Comparison of ENCODE assay signal across 8 cellular contexts in the genomic region with DNA sequence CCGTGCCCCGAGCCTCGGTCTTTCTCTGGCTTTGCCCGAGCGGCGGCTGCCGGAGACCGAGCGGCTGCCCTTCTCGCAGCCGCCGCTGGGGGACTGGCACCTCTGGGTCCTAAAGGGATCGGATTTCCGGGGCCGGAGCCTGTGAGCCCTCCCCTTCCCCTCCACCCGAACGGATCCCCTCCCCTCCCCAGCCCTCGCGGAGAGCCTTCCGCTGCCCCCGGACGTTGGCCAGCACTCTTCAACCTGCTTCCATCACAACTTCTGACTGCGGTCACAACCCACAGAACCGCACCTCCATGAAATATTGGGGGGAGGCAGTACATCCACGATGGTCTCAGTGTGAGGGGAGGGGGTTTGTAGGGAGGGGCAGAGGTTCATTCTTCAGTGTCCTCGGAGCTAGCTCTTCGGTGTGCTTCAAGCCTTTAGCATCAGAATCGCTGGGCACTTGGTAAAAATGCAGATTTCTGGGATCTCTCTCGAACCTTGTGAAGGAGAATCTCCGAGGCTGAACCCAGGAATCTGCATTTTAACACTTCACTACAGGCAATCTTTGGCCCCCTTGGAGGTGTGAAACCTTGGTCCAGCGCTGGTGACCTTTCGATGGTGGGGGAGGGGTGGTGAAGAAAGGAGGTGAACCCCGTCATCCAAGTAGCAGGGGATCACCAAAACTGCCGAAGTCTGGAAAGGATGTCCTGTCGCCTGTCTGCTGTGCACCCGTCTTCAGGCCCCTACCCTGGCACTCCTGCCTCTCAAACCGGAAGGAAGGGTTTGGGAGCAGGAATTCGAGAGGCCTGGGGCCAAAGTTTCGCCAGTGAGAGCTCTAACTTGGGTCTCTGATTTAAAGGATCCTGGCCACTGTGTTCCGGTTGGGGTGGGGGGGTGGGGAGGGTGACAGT. TPM values are rescaled to one million over a fixed set of nuclear protein-coding genes. Genes with fewer than 3 reads are reported as not detected.
DNase-seq lines count a peak whose midpoint lies in the region; ATAC-seq and TF ChIP-seq lines count a peak whose summit lies in the region.

No MANE protein-coding gene starts in this region.

- H3K27me3 Mint-ChIP-seq in activated T-helper 2 cell treated with anti-CD3 and anti-CD28 coated beads, Interferon-gamma antibody, Interleukin-2, Interleukin-4, amounts not matched to agents 10 μg/mL and 5 μg/mL and 100 μg/mL, durations not matched to agents 14 hours and 24 hours and 36 hours (ENCODE audit: low read depth) = no peaks in the 10 kb centered on the region
- H3K27me3 Mint-ChIP-seq in natural killer cell (ENCODE audit: low read depth in 2 of 2) = no peaks in the 10 kb centered on the region
- no peaks in the 10 kb centered on the region for H3K27me3 Mint-ChIP-seq in stimulated activated naive B cell treated with anti-CD40 and anti-IgM and Interleukin-4, amounts not matched to agents 10 μg/mL and 1 μg/mL and 100 μg/mL, for 72 hours

- peak overlapping the region; percentile 97 for H3K27ac Mint-ChIP-seq in activated T-helper 2 cell treated with anti-CD3 and anti-CD28 coated beads, Interferon-gamma antibody, Interleukin-2, Interleukin-4, amounts not matched to agents 10 μg/mL and 5 μg/mL and 100 μg/mL, durations not matched to agents 14 hours and 24 hours and 36 hours
- peak overlapping the region; percentile 70 to 86 for H3K27ac Mint-ChIP-seq in natural killer cell
- peak overlapping the region; percentile 95 for H3K27ac Mint-ChIP-seq in stimulated activated naive B cell treated with anti-CD40 and anti-IgM and Interleukin-4, amounts not matched to agents 10 μg/mL and 1 μg/mL and 100 μg/mL, for 72 hours

- ATAC-seq in GM21367 (IDR thresholded peaks at IDR 0.05; ENCODE audit: unreplicated experiment) (peak; percentile 26), natural killer cell (peak; percentile 73 to 90 (median 83))
- ATAC-seq in stimulated activated naive B cell treated with anti-CD40 and anti-IgM and Interleukin-4, amounts not matched to agents 10 μg/mL and 1 μg/mL and 100 μg/mL, for 72 hours (replicated peaks) = peak; percentile 52 to 56

- intact Hi-C loops in activated T-helper 2 cell treated with anti-CD3 and anti-CD28 coated beads, Interferon-gamma antibody, Interleukin-2, Interleukin-4, amounts not matched to agents 10 μg/mL and 5 μg/mL and 100 μg/mL, durations not matched to agents 14 hours and 24 hours and 36 hours (cut with micrococcal nuclease) = loop anchor here (1.0 to 5.0 kb wide), 2 partner anchors 10 to 54 kb away; a partner anchor contains a TSS
- intact Hi-C loops in natural killer cell (cut with micrococcal nuclease) = loop anchor here (5.0 kb wide), 1 partner anchor 54 kb away; a partner anchor contains a TSS

- TF ChIP-seq CTCF in natural killer cell (IDR thresholded peaks at IDR 0.05) = peak; percentile 40

- in situ Hi-C loops in KBM-7 (cut with MboI; ENCODE audit: low pct_unique_long_range_greater_than_20kb, low sequenced_read_pairs) = no loop called here

- H3K36me3 Mint-ChIP-seq in activated T-helper 2 cell treated with anti-CD3 and anti-CD28 coated beads, Interferon-gamma antibody, Interleukin-2, Interleukin-4, amounts not matched to agents 10 μg/mL and 5 μg/mL and 100 μg/mL, durations not matched to agents 14 hours and 24 hours and 36 hours (ENCODE audit: low read depth) = peaks cover 29% of the 10 kb centered on the region
- H3K36me3 Mint-ChIP-seq in natural killer cell = no peaks in the 10 kb centered on the region
- H3K36me3 Mint-ChIP-seq in stimulated activated naive B cell treated with anti-CD40 and anti-IgM and Interleukin-4, amounts not matched to agents 10 μg/mL and 1 μg/mL and 100 μg/mL, for 72 hours = peaks cover 26 to 36% of the 10 kb centered on the region in 2 donors

- no peaks in the 10 kb centered on the region for H3K9me3 Mint-ChIP-seq in activated T-helper 2 cell treated with anti-CD3 and anti-CD28 coated beads, Interferon-gamma antibody, Interleukin-2, Interleukin-4, amounts not matched to agents 10 μg/mL and 5 μg/mL and 100 μg/mL, durations not matched to agents 14 hours and 24 hours and 36 hours
- H3K9me3 Mint-ChIP-seq in natural killer cell = no peaks in the 10 kb centered on the region
- H3K9me3 Mint-ChIP-seq in stimulated activated naive B cell treated with anti-CD40 and anti-IgM and Interleukin-4, amounts not matched to agents 10 μg/mL and 1 μg/mL and 100 μg/mL, for 72 hours = no peaks in the 10 kb centered on the region

- peak; percentile 90 for DNase-seq in COLO829 (ENCODE audit: low spot score)
- DNase-seq in KBM-7 = peak; percentile 81
- DNase-seq in RKO (ENCODE audit: low spot score) = peak; percentile 93
- DNase-seq in activated T-helper 2 cell treated with anti-CD3 and anti-CD28 coated beads, Interferon-gamma antibody, Interleukin-2, Interleukin-4, amounts not matched to agents 10 μg/mL and 5 μg/mL and 100 μg/mL, durations not matched to agents 14 hours and 24 hours and 36 hours (ENCODE audit: low spot score) = peak; percentile 85
- peak; percentile 84 for DNase-seq in fibroblast of peridontal ligament (ENCODE audit: extremely low read depth)
- DNase-seq in natural killer cell = peak; percentile 79
- peak; percentile 84 for DNase-seq in stimulated activated naive B cell treated with anti-CD40 and anti-IgM and Interleukin-4, amounts not matched to agents 10 μg/mL and 1 μg/mL and 100 μg/mL, for 72 hours

- peak overlapping the region; percentile 84 for H3K4me3 Mint-ChIP-seq in activated T-helper 2 cell treated with anti-CD3 and anti-CD28 coated beads, Interferon-gamma antibody, Interleukin-2, Interleukin-4, amounts not matched to agents 10 μg/mL and 5 μg/mL and 100 μg/mL, durations not matched to agents 14 hours and 24 hours and 36 hours (ENCODE audit: low read depth)
- H3K4me3 Mint-ChIP-seq in natural killer cell = peak overlapping the region; percentile 85
- peak overlapping the region; percentile 85 to 87 for H3K4me3 Mint-ChIP-seq in stimulated activated naive B cell treated with anti-CD40 and anti-IgM and Interleukin-4, amounts not matched to agents 10 μg/mL and 1 μg/mL and 100 μg/mL, for 72 hours

- peaks cover 36% of the 10 kb centered on the region for H3K4me1 Mint-ChIP-seq in activated T-helper 2 cell treated with anti-CD3 and anti-CD28 coated beads, Interferon-gamma antibody, Interleukin-2, Interleukin-4, amounts not matched to agents 10 μg/mL and 5 μg/mL and 100 μg/mL, durations not matched to agents 14 hours and 24 hours and 36 hours (ENCODE audit: low read depth)
- H3K4me1 Mint-ChIP-seq in natural killer cell = peaks cover 28 to 40% of the 10 kb centered on the region in 2 donors
- peaks cover 24 to 37% of the 10 kb centered on the region in 2 donors for H3K4me1 Mint-ChIP-seq in stimulated activated naive B cell treated with anti-CD40 and anti-IgM and Interleukin-4, amounts not matched to agents 10 μg/mL and 1 μg/mL and 100 μg/mL, for 72 hours

RNA-seq across cellular contexts. Expression of a gene that starts 0.8 kb away (rescaled TPM):
- total RNA-seq in activated T-helper 2 cell treated with anti-CD3 and anti-CD28 coated beads, Interferon-gamma antibody, Interleukin-2, Interleukin-4, amounts not matched to agents 10 μg/mL and 5 μg/mL and 100 μg/mL, durations not matched to agents 14 hours and 24 hours and 36 hours = 126 and 130 TPM in 2 replicates
- total RNA-seq in natural killer cell = 100 to 1,000 TPM; 124 to 162 (median 135) TPM

RNA-seq across cellular contexts. Expression of a gene that starts 14.5 kb away (rescaled TPM):
- 0.41 and 0.48 TPM in 2 replicates for total RNA-seq in activated T-helper 2 cell treated with anti-CD3 and anti-CD28 coated beads, Interferon-gamma antibody, Interleukin-2, Interleukin-4, amounts not matched to agents 10 μg/mL and 5 μg/mL and 100 μg/mL, durations not matched to agents 14 hours and 24 hours and 36 hours
- total RNA-seq in natural killer cell = not detected

RNA-seq across cellular contexts. Expression of a gene that starts 21.3 kb away (rescaled TPM):
- total RNA-seq in activated T-helper 2 cell treated with anti-CD3 and anti-CD28 coated beads, Interferon-gamma antibody, Interleukin-2, Interleukin-4, amounts not matched to agents 10 μg/mL and 5 μg/mL and 100 μg/mL, durations not matched to agents 14 hours and 24 hours and 36 hours = 2.0 and 2.4 TPM in 2 replicates
- 1 to 10 TPM; 1.1 to 2.1 (median 1.5) TPM for total RNA-seq in natural killer cell

RNA-seq across cellular contexts. Expression of a gene that starts 50.1 kb away (rescaled TPM):
- 13.9 and 15.5 TPM in 2 replicates for total RNA-seq in activated T-helper 2 cell treated with anti-CD3 and anti-CD28 coated beads, Interferon-gamma antibody, Interleukin-2, Interleukin-4, amounts not matched to agents 10 μg/mL and 5 μg/mL and 100 μg/mL, durations not matched to agents 14 hours and 24 hours and 36 hours
- 1 to 10 TPM; 2.3 to 7.5 (median 2.6) TPM for total RNA-seq in natural killer cell

RNA-seq across cellular contexts. Expression of a gene that starts 56.1 kb away (rescaled TPM):
- total RNA-seq in activated T-helper 2 cell treated with anti-CD3 and anti-CD28 coated beads, Interferon-gamma antibody, Interleukin-2, Interleukin-4, amounts not matched to agents 10 μg/mL and 5 μg/mL and 100 μg/mL, durations not matched to agents 14 hours and 24 hours and 36 hours = 11.0 and 12.1 TPM in 2 replicates
- total RNA-seq in natural killer cell = 10 to 100 TPM; 23.2 to 32.9 (median 23.6) TPM

Comparison
In these comparisons a context has a peak if more than half of its experiments do, and no peak if none do; other contexts are left out.
1. Peak in every context shown above with its lines: DNase-seq and ATAC-seq.
2. ATAC-seq: peak in every context shown above with its lines; median percentile 83 in natural killer cell; 54 in stimulated activated naive B cell treated with anti-CD40 and anti-IgM and Interleukin-4, amounts not matched to agents 10 μg/mL and 1 μg/mL and 100 μg/mL, for 72 hours; 26 in GM21367.